Comparison of ENCODE assay signal across 1 cellular context in the genomic region with DNA sequence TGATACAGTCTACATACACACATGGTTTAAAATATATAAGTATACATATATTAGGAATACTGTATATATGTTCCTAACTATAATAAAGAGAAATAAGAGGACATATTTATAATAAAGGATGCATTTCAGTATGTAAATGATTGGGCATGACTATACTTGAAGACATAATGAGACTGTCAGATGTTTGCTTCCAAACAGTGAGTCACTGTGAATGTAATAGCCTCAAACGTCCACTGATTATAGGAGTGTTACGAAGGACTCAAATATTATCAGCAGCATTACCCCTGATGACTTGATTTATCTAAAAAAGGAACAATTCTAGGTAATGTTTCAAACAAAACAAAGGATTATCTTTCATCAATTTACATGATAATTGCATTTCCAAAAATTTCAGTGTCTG.
TF ChIP-seq lines count a peak whose summit lies in the region.

No MANE protein-coding gene starts in this region.

TF ChIP-seq in K562, 482 proteins besides CTCF, POLR2A, EP300 and RAD21:
- TF ChIP-seq FOSL1 (tag; conservative IDR thresholded peaks at IDR 0.05) = peak; percentile 64
- no peak for TF ChIP-seq ZNF224 (CRISPR knock-in tag; IDR thresholded peaks at IDR 0.05)
- TF ChIP-seq ZFPM2 (CRISPR knock-in tag; IDR thresholded peaks at IDR 0.05) = no peak
